8 cellular contexts compared by ENCODE assay signal in the genomic region with DNA sequence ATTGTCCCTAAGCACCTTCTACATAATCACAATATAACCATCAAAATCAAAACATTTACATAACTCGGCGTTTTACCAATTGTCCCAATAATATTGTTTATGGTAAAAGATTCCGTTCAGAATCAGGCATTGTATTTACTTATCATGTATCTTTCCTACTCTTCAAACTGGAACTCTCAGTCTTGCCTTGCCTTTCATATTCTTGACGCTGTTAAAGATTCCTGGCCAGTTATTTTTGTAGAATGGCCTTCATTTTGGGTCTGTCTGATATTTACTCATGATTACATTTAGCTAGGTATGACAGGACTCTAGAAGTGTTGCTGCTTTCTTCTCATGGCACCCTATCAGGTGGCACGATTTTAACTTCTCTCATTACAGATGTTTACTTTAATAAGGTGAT. TPM values are rescaled to one million over a fixed set of nuclear protein-coding genes. Genes with fewer than 3 reads are reported as not detected.
DNase-seq lines count a peak whose midpoint lies in the region; ATAC-seq and TF ChIP-seq lines count a peak whose summit lies in the region.

No MANE protein-coding gene starts in this region.

- TF ChIP-seq POLR2A in GM18505 (IDR thresholded peaks at IDR 0.05; ENCODE audit: borderline replicate concordance, extremely low read depth, insufficient read depth, insufficient read length), result no peak

- H2BK120ac ChIP-seq in neuronal stem cell (ENCODE audit: low read depth, low read length), result no peak overlapping the region

- H2BK15ac ChIP-seq in neuronal stem cell (ENCODE audit: low read length), result no peak overlapping the region

- H3K79me2 ChIP-seq in Loucy (ENCODE audit: insufficient read depth, low read length), result peaks cover 12% of the 10 kb centered on the region; the same call in 1 of the 2 replicates

- H4K91ac ChIP-seq in neuronal stem cell (ENCODE audit: low read depth, low read length, poor library complexity), result no peak overlapping the region

- H3K18ac ChIP-seq in neuronal stem cell (ENCODE audit: low read length), result no peak overlapping the region

- H3K9ac ChIP-seq in Loucy (ENCODE audit: low read depth, low read length, poor library complexity, severe bottlenecking) (no peak overlapping the region), neuronal stem cell (ENCODE audit: low read depth, low read length, poor library complexity) (no peak overlapping the region)

- peaks cover 9% of the 10 kb centered on the region for H3K4me1 ChIP-seq in CD8-positive, alpha-beta memory T cell (ENCODE audit: insufficient read depth, low read length)
- H3K4me1 ChIP-seq in Loucy (ENCODE audit: insufficient read depth, low read length, poor library complexity, severe bottlenecking) (peaks cover 14% of the 10 kb centered on the region), neuronal stem cell (ENCODE audit: control insufficient read depth in 2 of 2, insufficient read depth in 1 of 2, low read depth in 1 of 2, low read length in 2 of 2) (peaks cover 0 to 4% of the 10 kb centered on the region in 2 donors)

- no peaks in the 10 kb centered on the region for H3K36me3 ChIP-seq in CD8-positive, alpha-beta memory T cell (ENCODE audit: insufficient read depth, low read length)
- no peaks in the 10 kb centered on the region for H3K36me3 ChIP-seq in Loucy (ENCODE audit: insufficient read depth, low read length)
- no peaks in the 10 kb centered on the region for H3K36me3 ChIP-seq in neuronal stem cell (replicated peaks in 1 of 2; ENCODE audit: control insufficient read depth in 2 of 2, insufficient read depth in 2 of 2, low read length in 2 of 2)

- no peaks in the 10 kb centered on the region for H3K9me2 ChIP-seq in Loucy (replicated peaks; ENCODE audit: low read depth, low read length)

- H2AK5ac ChIP-seq in neuronal stem cell (ENCODE audit: low read depth, low read length), result no peak overlapping the region

- peaks cover 0 to 3% (median 2%) of the 10 kb centered on the region in 3 donors for H3K36me3 Mint-ChIP-seq in CD8-positive, alpha-beta memory T cell
- peaks cover 3% of the 10 kb centered on the region for H3K36me3 Mint-ChIP-seq in chondrocyte (ENCODE audit: low read depth)

- H2BK12ac ChIP-seq in neuronal stem cell (ENCODE audit: low read length), result no peak overlapping the region

- TF ChIP-seq CTCF in Loucy (conservative IDR thresholded peaks at IDR 0.05; ENCODE audit: low read length), result no peak
- no peak for TF ChIP-seq CTCF in chondrocyte (IDR thresholded peaks at IDR 0.05)

- H3K4me1 Mint-ChIP-seq in CD8-positive, alpha-beta memory T cell, result peaks cover 24 to 36% (median 30%) of the 10 kb centered on the region in 3 donors
- peaks cover 34% of the 10 kb centered on the region for H3K4me1 Mint-ChIP-seq in chondrocyte (ENCODE audit: low read depth)

- H2AFZ ChIP-seq in Loucy (ENCODE audit: low read length) (peak overlapping the region; percentile 89), neuronal stem cell (ENCODE audit: low read length) (peak overlapping the region; percentile 98)

- H3K9me3 ChIP-seq in CD8-positive, alpha-beta memory T cell (ENCODE audit: low read length), result no peaks in the 10 kb centered on the region
- H3K9me3 ChIP-seq in Loucy (ENCODE audit: insufficient read depth, low read depth, low read length) (no peaks in the 10 kb centered on the region), neuronal stem cell (replicated peaks in 1 of 2; ENCODE audit: control insufficient read depth in 2 of 2, insufficient read depth in 1 of 2, low read depth in 1 of 2, low read length in 2 of 2) (no peaks in the 10 kb centered on the region)

- no peaks in the 10 kb centered on the region for H4K20me1 ChIP-seq in Loucy (ENCODE audit: insufficient read depth, low read length, poor library complexity, severe bottlenecking)

- H3K79me1 ChIP-seq in neuronal stem cell (ENCODE audit: low read depth, low read length), result no peaks in the 10 kb centered on the region

- H3K4me2 ChIP-seq in Loucy (ENCODE audit: low read depth, low read length, poor library complexity, severe bottlenecking) (peak overlapping the region; percentile 68), neuronal stem cell (ENCODE audit: insufficient read depth, low read length, poor library complexity, severe bottlenecking) (no peak overlapping the region)

- no peak overlapping the region for H3K4ac ChIP-seq in neuronal stem cell (ENCODE audit: low read length)

- peaks cover 0 to 1% of the 10 kb centered on the region in 2 donors for H3K27me3 Mint-ChIP-seq in CD8-positive, alpha-beta memory T cell
- no peaks in the 10 kb centered on the region for H3K27me3 Mint-ChIP-seq in chondrocyte (ENCODE audit: low read depth)

- no peak for ATAC-seq in GM21515 (IDR thresholded peaks at IDR 0.05; ENCODE audit: unreplicated experiment)
- ATAC-seq in GM18505 (IDR thresholded peaks at IDR 0.05; ENCODE audit: unreplicated experiment), result no peak
- no peak for ATAC-seq in HG02623 (IDR thresholded peaks at IDR 0.05; ENCODE audit: unreplicated experiment)

- no peaks in the 10 kb centered on the region for H3F3A ChIP-seq in Loucy (ENCODE audit: low read depth)

- no peak overlapping the region for H3K4me3 ChIP-seq in CD8-positive, alpha-beta memory T cell (ENCODE audit: low read length)
- peak overlapping the region; percentile 95 for H3K4me3 ChIP-seq in Loucy (ENCODE audit: low read length, poor library complexity, severe bottlenecking)
- peak overlapping the region in 1 of 2 donors; percentile 90 for H3K4me3 ChIP-seq in neuronal stem cell (ENCODE audit: low read length in 2 of 2)

- H3K27ac ChIP-seq in CD8-positive, alpha-beta memory T cell (ENCODE audit: low read depth, low read length), result peak overlapping the region; percentile 81
- H3K27ac ChIP-seq in neuronal stem cell (replicated peaks; ENCODE audit: low read length), result no peak overlapping the region

- peak overlapping the region; percentile 54 to 98 (median 90) for H3K27ac Mint-ChIP-seq in CD8-positive, alpha-beta memory T cell
- H3K27ac Mint-ChIP-seq in chondrocyte (ENCODE audit: unreplicated experiment), result peak overlapping the region; percentile 96

- H3K14ac ChIP-seq in neuronal stem cell (ENCODE audit: low read length), result no peak overlapping the region

- 100% methylated on average over 2 of the region's 5 CpGs; no CpG with 5 or more reads in 1 of the 2 donors for WGBS in neuronal stem cell (ENCODE audit: extremely low coverage in 2 of 2, insufficient read length in 2 of 2, insufficient replicate concordance in 1 of 2), 2 donors

- peak overlapping the region; percentile 96 to 100 (median 98) for H3K4me3 Mint-ChIP-seq in CD8-positive, alpha-beta memory T cell
- peak overlapping the region; percentile 91 for H3K4me3 Mint-ChIP-seq in chondrocyte (ENCODE audit: unreplicated experiment)

- CTCF ChIA-PET in CD8-positive, alpha-beta memory T cell (lab: Charles Lee), result interaction anchor here (1.0 to 2.2 kb wide), 5 partner anchors 14 to 212 kb away, joined by 4 to 11 read pairs (median 5); a partner anchor contains a TSS

- DNase-seq in CD8-positive, alpha-beta memory T cell, result no peak
- DNase-seq in chondrocyte (ENCODE audit: low spot score), result no peak
- DNase-seq in neuronal stem cell (ENCODE audit: low spot score), result no peak
- no peak for DNase-seq in NK-92 treated with Interleukin-12 subunit alpha and Interleukin-12 subunit beta, amount 100 ng/mL, for 24 hours (lab: John Stamatoyannopoulos, UW)

- no peak overlapping the region for H3K23ac ChIP-seq in neuronal stem cell (ENCODE audit: low read depth, low read length, poor library complexity)

- POLR2A ChIA-PET in CD8-positive, alpha-beta memory T cell (lab: Charles Lee), result interaction anchor here (2.0 to 2.1 kb wide), 2 partner anchors 37 to 213 kb away, joined by 14 to 21 read pairs; a partner anchor contains a TSS

- no peaks in the 10 kb centered on the region for H3K9me3 Mint-ChIP-seq in CD8-positive, alpha-beta memory T cell
- no peaks in the 10 kb centered on the region for H3K9me3 Mint-ChIP-seq in chondrocyte (ENCODE audit: low read depth)

- no peaks in the 10 kb centered on the region for H3K27me3 ChIP-seq in CD8-positive, alpha-beta memory T cell (ENCODE audit: insufficient read depth, low read length, poor library complexity, severe bottlenecking)
- H3K27me3 ChIP-seq in Loucy (ENCODE audit: insufficient read depth, low read length, poor library complexity, severe bottlenecking), result no peaks in the 10 kb centered on the region
- no peaks in the 10 kb centered on the region for H3K27me3 ChIP-seq in neuronal stem cell (ENCODE audit: control insufficient read depth in 3 of 3, insufficient read depth in 3 of 3, low read depth in 1 of 3, low read length in 3 of 3)

- no peak overlapping the region for H4K8ac ChIP-seq in neuronal stem cell (ENCODE audit: low read depth, low read length)

- no peak overlapping the region for H2BK5ac ChIP-seq in neuronal stem cell (ENCODE audit: low read length)

RNA-seq across cellular contexts. Expression of a gene that starts 0.8 kb away (rescaled TPM):
- 10 to 100 TPM; 12.7 to 13.8 TPM for total RNA-seq in CD8-positive, alpha-beta memory T cell
- polyA plus RNA-seq in CD8-positive, alpha-beta memory T cell, result 6.1 TPM
- total RNA-seq in chondrocyte, result 57.7 to 74.0 TPM (median 59.3 TPM) in 3 replicates
- polyA plus RNA-seq in neuronal stem cell (2013, experiment 1 of 2), result 15.9 TPM
- polyA plus RNA-seq in neuronal stem cell (2013, experiment 2 of 2), result 15.6 TPM

RNA-seq across cellular contexts. Expression of a gene that starts 36.1 kb away (rescaled TPM):
- 10 to 100 TPM; 28.4 to 28.7 TPM for total RNA-seq in CD8-positive, alpha-beta memory T cell
- polyA plus RNA-seq in CD8-positive, alpha-beta memory T cell, result 18.0 TPM
- total RNA-seq in chondrocyte, result 29.5 to 36.1 TPM (median 34.1 TPM) in 3 replicates
- polyA plus RNA-seq in neuronal stem cell (2013, experiment 1 of 2), result 7.0 TPM
- 6.9 TPM for polyA plus RNA-seq in neuronal stem cell (2013, experiment 2 of 2)
